Comparison of ENCODE assay signal across 18 cellular contexts in the genomic region with DNA sequence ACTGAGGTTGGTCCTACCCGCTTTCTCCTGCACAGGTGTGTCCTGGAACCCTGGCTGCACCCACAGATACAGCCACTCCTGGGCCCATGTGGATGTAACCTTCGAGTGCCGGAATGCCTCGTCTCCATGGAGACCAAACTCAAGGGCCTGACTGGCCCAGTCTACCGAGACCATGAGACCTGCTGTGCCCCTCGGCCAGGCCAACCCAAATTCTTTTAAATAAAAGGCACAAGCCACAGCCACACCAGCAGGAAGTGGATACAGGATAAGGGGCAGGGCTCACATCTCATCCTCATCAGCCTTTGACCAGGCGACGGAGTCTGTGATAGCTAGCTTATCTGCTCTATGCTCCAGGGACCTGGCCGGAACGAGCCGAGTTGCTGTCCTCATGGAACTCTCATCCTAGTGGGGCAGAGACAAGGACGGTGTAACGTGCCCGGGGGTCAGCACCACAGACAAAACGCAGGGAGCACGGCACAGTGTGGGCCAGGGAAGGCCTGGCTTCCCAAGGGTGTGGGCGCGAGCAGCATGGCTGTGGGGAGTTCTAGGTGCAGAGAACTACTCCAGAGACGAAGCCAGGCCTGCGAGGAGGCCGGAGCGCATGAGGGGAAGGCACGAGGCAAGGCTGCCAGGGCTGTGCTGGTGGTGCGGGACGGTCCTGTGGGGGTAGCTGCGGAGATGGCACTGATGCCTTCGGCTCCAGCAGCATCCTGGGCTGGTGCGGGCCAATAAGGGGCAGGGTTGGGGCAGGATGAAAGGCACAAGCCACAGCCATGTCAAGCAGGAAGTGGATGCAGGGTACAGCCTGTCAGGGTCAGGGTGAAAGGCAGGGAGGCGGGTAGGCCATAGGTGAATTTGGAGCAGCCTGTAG. TPM values are rescaled to one million over a fixed set of nuclear protein-coding genes. Genes with fewer than 3 reads are reported as not detected.
DNase-seq lines count a peak whose midpoint lies in the region; ATAC-seq lines count a peak whose summit lies in the region.
"Had no signal": no experiment of that assay in that cellular context is flagged by ENCODE, and none has a peak within 500 bp of the region (broad histone marks: within the 10 kb centered on the region; RNA-seq: fewer than 3 reads in every experiment).

No MANE protein-coding gene starts in this region.

- H3K4me1 Mint-ChIP-seq in T-helper 17 cell, result peaks cover 31% of the 10 kb centered on the region
- peaks cover 72% of the 10 kb centered on the region for H3K4me1 Mint-ChIP-seq in stimulated activated effector memory CD8-positive, alpha-beta T cell treated with anti-CD3 and anti-CD28 coated beads, Interleukin-12 subunit alpha, Interleukin-12 subunit beta, amount 100 ng/mL, for 72 hours

- no peak for ATAC-seq in T-helper 17 cell
- ATAC-seq in stimulated activated effector memory CD8-positive, alpha-beta T cell treated with anti-CD3 and anti-CD28 coated beads, Interleukin-12 subunit alpha, Interleukin-12 subunit beta, amount 100 ng/mL, for 72 hours, result no peak
- ATAC-seq: left colon; naive thymus-derived CD4-positive, alpha-beta T cell; T-cell had no signal

- peak; percentile 61 for DNase-seq in activated effector memory CD4-positive, alpha-beta T cell treated with anti-CD3 and anti-CD28 coated beads, Interleukin-2, amount 50 U/mL, for 16 hours
- DNase-seq in activated effector memory CD4-positive, alpha-beta T cell treated with Interleukin-2 at 50 U/mL for 16 hours, result no peak
- DNase-seq in T-helper 17 cell (no peak), islet precursor cell (peak; percentile 49), SIG-M5 (lab: John Stamatoyannopoulos, UW) (no peak), AML-193 (lab: John Stamatoyannopoulos, UW) (no peak), MV-4-11 (lab: John Stamatoyannopoulos, UW) (no peak)
- DNase-seq in stimulated activated effector memory CD8-positive, alpha-beta T cell treated with anti-CD3 and anti-CD28 coated beads, Interleukin-12 subunit alpha, Interleukin-12 subunit beta, amount 100 ng/mL, for 72 hours (ENCODE audit: low spot score in 2 of 2), result peak in 1 of 2 donors; percentile 3
- DNase-seq: ACHN, Caco-2, colonic mucosa, erythroblast, left colon, NCI-H1694, NCI-H524 treated with DMSO at 0.1 percent for 48 hours had no signal

- H3K36me3 Mint-ChIP-seq in T-helper 17 cell (ENCODE audit: low read depth), result peaks cover 7% of the 10 kb centered on the region
- peaks cover 100% of the 10 kb centered on the region for H3K36me3 Mint-ChIP-seq in stimulated activated effector memory CD8-positive, alpha-beta T cell treated with anti-CD3 and anti-CD28 coated beads, Interleukin-12 subunit alpha, Interleukin-12 subunit beta, amount 100 ng/mL, for 72 hours

- no peak overlapping the region for H3K27ac Mint-ChIP-seq in T-helper 17 cell
- peak overlapping the region; percentile 93 for H3K27ac Mint-ChIP-seq in stimulated activated effector memory CD8-positive, alpha-beta T cell treated with anti-CD3 and anti-CD28 coated beads, Interleukin-12 subunit alpha, Interleukin-12 subunit beta, amount 100 ng/mL, for 72 hours
- H3K27ac Mint-ChIP-seq: T-cell had no signal

- H3K9me3 Mint-ChIP-seq in stimulated activated effector memory CD8-positive, alpha-beta T cell treated with anti-CD3 and anti-CD28 coated beads, Interleukin-12 subunit alpha, Interleukin-12 subunit beta, amount 100 ng/mL, for 72 hours, result peaks cover 2% of the 10 kb centered on the region
- H3K9me3 Mint-ChIP-seq: T-cell had no signal

- H3K9me3 ChIP-seq in T-helper 17 cell (ENCODE audit: control insufficient read depth, low read length, poor library complexity, severe bottlenecking), result peaks cover 2% of the 10 kb centered on the region
- H3K9me3 ChIP-seq: Caco-2, colonic mucosa, heart right ventricle had no signal

- no peaks in the 10 kb centered on the region for H3K27me3 Mint-ChIP-seq in T-helper 17 cell
- H3K27me3 Mint-ChIP-seq: naive thymus-derived CD4-positive, alpha-beta T cell; T-cell had no signal

- peak overlapping the region; percentile 36 for H3K4me3 Mint-ChIP-seq in T-helper 17 cell
- H3K4me3 Mint-ChIP-seq in stimulated activated effector memory CD8-positive, alpha-beta T cell treated with anti-CD3 and anti-CD28 coated beads, Interleukin-12 subunit alpha, Interleukin-12 subunit beta, amount 100 ng/mL, for 72 hours, result peak overlapping the region; percentile 98
- H3K4me3 Mint-ChIP-seq: naive thymus-derived CD4-positive, alpha-beta T cell; T-cell had no signal

RNA-seq across cellular contexts. Expression of gene NOP14, which starts 22.7 kb away (rescaled TPM):
- 10 to 100 TPM; 32.8 to 34.0 TPM for total RNA-seq in T-helper 17 cell

RNA-seq across cellular contexts. Expression of gene GRK4, which starts 22.9 kb away (rescaled TPM):
- total RNA-seq in T-helper 17 cell, result 1 to 10 TPM; 1.7 to 3.6 TPM

Comparison
In these comparisons a context has a peak if more than half of its experiments do, and no peak if none do; other contexts are left out.
1. DNase-seq: peak in activated effector memory CD4-positive, alpha-beta T cell treated with anti-CD3 and anti-CD28 coated beads, Interleukin-2, amount 50 U/mL, for 16 hours (single experiment) and islet precursor cell (single experiment); none in activated effector memory CD4-positive, alpha-beta T cell treated with Interleukin-2 at 50 U/mL for 16 hours (single experiment), T-helper 17 cell (0 of 3), SIG-M5 (single experiment), AML-193 (0 of 2) and MV-4-11 (single experiment).